Comparison of ENCODE assay signal across 10 cellular contexts in the genomic region with DNA sequence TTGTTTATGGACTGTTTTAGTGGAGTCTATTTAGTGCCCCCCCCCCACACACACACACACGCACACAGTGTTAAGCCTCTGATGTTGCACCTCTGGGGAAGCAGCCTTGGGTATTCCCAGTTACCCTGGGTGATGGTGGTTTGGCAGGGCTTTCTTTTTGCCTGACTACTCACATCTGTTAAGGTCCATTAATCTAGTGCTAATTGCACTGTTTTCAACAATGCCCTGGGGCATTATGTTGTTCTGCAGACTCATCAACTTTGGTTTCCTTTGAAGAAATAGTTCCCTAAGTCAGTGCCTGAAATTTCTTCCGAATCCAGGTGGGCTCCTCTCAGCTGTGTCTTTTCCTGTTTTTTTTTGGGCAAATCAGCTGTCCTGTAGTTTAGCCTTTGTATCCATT. TPM values are rescaled to one million over a fixed set of nuclear protein-coding genes. Genes with fewer than 3 reads are reported as not detected.
DNase-seq lines count a peak whose midpoint lies in the region; ATAC-seq, FAIRE-seq and TF ChIP-seq lines count a peak whose summit lies in the region.
"Had no signal": no experiment of that assay in that cellular context is flagged by ENCODE, and none has a peak within 500 bp of the region (broad histone marks: within the 10 kb centered on the region; RNA-seq: fewer than 3 reads in every experiment).

No MANE protein-coding gene starts in this region.

- no peak for FAIRE-seq in astrocyte (lab: Jason Lieb, UNC)

- no TSS peak for BruUV-seq in MCF 10A (replicated peaks; lab: Mats Ljungman, UMichigan)

- H2AFZ ChIP-seq in astrocyte (ENCODE audit: low read depth, low read length), result no peak overlapping the region

- H3K9ac ChIP-seq in astrocyte (ENCODE audit: low read length), result no peak overlapping the region

- peak; percentile 67 for ATAC-seq in HG03039 (IDR thresholded peaks at IDR 0.05; ENCODE audit: unreplicated experiment)
- no peak for ATAC-seq in naive thymus-derived CD8-positive, alpha-beta T cell
- ATAC-seq in HG02970 (IDR thresholded peaks at IDR 0.05; ENCODE audit: low FRiP score, unreplicated experiment), result no peak

- no peaks in the 10 kb centered on the region for H3K36me3 ChIP-seq in breast epithelium
- H3K36me3 ChIP-seq in astrocyte (ENCODE audit: insufficient read depth, low read length), result no peaks in the 10 kb centered on the region

- H3K4me1 ChIP-seq in breast epithelium, result no peaks in the 10 kb centered on the region
- no peaks in the 10 kb centered on the region for H3K4me1 ChIP-seq in astrocyte (ENCODE audit: insufficient read depth, low read length)

- no peak for TF ChIP-seq POLR2A in breast epithelium (IDR thresholded peaks at IDR 0.05)

- intact Hi-C loops in MCF 10A (cut with micrococcal nuclease) (no loop called here), breast epithelium (cut with DNase I; ENCODE audit: low total_unique reads) (no loop called here)

- no peak for TF ChIP-seq CTCF in MCF 10A (IDR thresholded peaks at IDR 0.05; ENCODE audit: unreplicated experiment)
- no peak for TF ChIP-seq CTCF in breast epithelium (IDR thresholded peaks at IDR 0.05)
- TF ChIP-seq CTCF in astrocyte (IDR thresholded peaks at IDR 0.05; ENCODE audit: insufficient read depth, low read depth, low read length), result no peak

- no peak overlapping the region for H3K4me3 ChIP-seq in breast epithelium
- no peak overlapping the region for H3K4me3 ChIP-seq in astrocyte (ENCODE audit: insufficient read depth, low read depth, low read length)

- POLR2A ChIA-PET in MCF 10A (lab: Yijun Ruan, JAX), result interaction anchor here (1.3 kb wide), 1 partner anchor 16 kb away, joined by 3 read pairs; no protein-coding TSS in a partner anchor
- POLR2A ChIA-PET in activated CD4-positive, alpha-beta T cell treated with anti-CD3 and anti-CD28 coated beads, Interleukin-2, amount 10 ng/mL, durations not matched to agents 7 days and 5 days (lab: Charles Lee), result no interaction called here
- POLR2A ChIA-PET in naive thymus-derived CD8-positive, alpha-beta T cell (lab: Charles Lee), result no interaction called here

- H3K27ac Mint-ChIP-seq in MCF 10A (ENCODE audit: low read depth, unreplicated experiment) (no peak overlapping the region), astrocyte (ENCODE audit: unreplicated experiment) (no peak overlapping the region)
- H3K27ac Mint-ChIP-seq in activated CD4-positive, alpha-beta T cell treated with anti-CD3 and anti-CD28 coated beads, Interleukin-2, amount 10 ng/mL, durations not matched to agents 7 days and 5 days, result no peak overlapping the region
- no peak overlapping the region for H3K27ac Mint-ChIP-seq in naive thymus-derived CD8-positive, alpha-beta T cell
- H3K27ac Mint-ChIP-seq: nephron had no signal

- CTCF ChIA-PET in MCF 10A (lab: Yijun Ruan, JAX), result no interaction called here
- CTCF ChIA-PET in activated CD4-positive, alpha-beta T cell treated with anti-CD3 and anti-CD28 coated beads, Interleukin-2, amount 10 ng/mL, durations not matched to agents 7 days and 5 days (lab: Charles Lee), result no interaction called here

- H4K20me1 ChIP-seq in astrocyte (ENCODE audit: insufficient read depth, low read length), result peaks cover 13% of the 10 kb centered on the region

- no peaks in the 10 kb centered on the region for H3K27me3 Mint-ChIP-seq in MCF 10A (ENCODE audit: insufficient read depth, unreplicated experiment)
- H3K27me3 Mint-ChIP-seq in astrocyte (ENCODE audit: low read depth, unreplicated experiment), result no peaks in the 10 kb centered on the region
- no peaks in the 10 kb centered on the region for H3K27me3 Mint-ChIP-seq in activated CD4-positive, alpha-beta T cell treated with anti-CD3 and anti-CD28 coated beads, Interleukin-2, amount 10 ng/mL, durations not matched to agents 7 days and 5 days
- H3K27me3 Mint-ChIP-seq in naive thymus-derived CD8-positive, alpha-beta T cell, result no peaks in the 10 kb centered on the region

- DNase-seq in MCF 10A (ENCODE audit: unreplicated experiment), result peak; percentile 4
- no peak for DNase-seq in breast epithelium (ENCODE audit: low spot score in 2 of 2)
- peak; percentile 44 for DNase-seq in astrocyte (ENCODE audit: low read depth)
- DNase-seq in activated CD4-positive, alpha-beta T cell treated with anti-CD3 and anti-CD28 coated beads, Interleukin-2, amount 10 ng/mL, durations not matched to agents 7 days and 5 days, result no peak
- DNase-seq in naive thymus-derived CD8-positive, alpha-beta T cell, result no peak
- no peak for DNase-seq in HuH-7.5 (ENCODE audit: low spot score)
- DNase-seq: T-helper 9 cell had no signal

- no peak overlapping the region for H3K4me3 Mint-ChIP-seq in MCF 10A (ENCODE audit: unreplicated experiment)
- no peak overlapping the region for H3K4me3 Mint-ChIP-seq in astrocyte (ENCODE audit: unreplicated experiment)
- no peak overlapping the region for H3K4me3 Mint-ChIP-seq in activated CD4-positive, alpha-beta T cell treated with anti-CD3 and anti-CD28 coated beads, Interleukin-2, amount 10 ng/mL, durations not matched to agents 7 days and 5 days
- no peak overlapping the region for H3K4me3 Mint-ChIP-seq in naive thymus-derived CD8-positive, alpha-beta T cell
- H3K4me3 Mint-ChIP-seq: nephron had no signal

- H3K4me1 Mint-ChIP-seq in MCF 10A (ENCODE audit: insufficient read depth, unreplicated experiment) (peaks cover 18% of the 10 kb centered on the region), astrocyte (ENCODE audit: low read depth, unreplicated experiment) (peaks cover 7% of the 10 kb centered on the region)
- H3K4me1 Mint-ChIP-seq in activated CD4-positive, alpha-beta T cell treated with anti-CD3 and anti-CD28 coated beads, Interleukin-2, amount 10 ng/mL, durations not matched to agents 7 days and 5 days, result peaks cover 3% of the 10 kb centered on the region
- H3K4me1 Mint-ChIP-seq in naive thymus-derived CD8-positive, alpha-beta T cell, result peaks cover under 1 to 46% (median 7%) of the 10 kb centered on the region in 4 donors

- H3K27me3 ChIP-seq in breast epithelium (no peaks in the 10 kb centered on the region), astrocyte (ENCODE audit: insufficient read depth, low read length) (no peaks in the 10 kb centered on the region)

- no peak overlapping the region for H3K4me2 ChIP-seq in astrocyte (ENCODE audit: low read length)

- H3K36me3 Mint-ChIP-seq in MCF 10A (ENCODE audit: insufficient read depth, unreplicated experiment) (no peaks in the 10 kb centered on the region), astrocyte (ENCODE audit: low read depth, unreplicated experiment) (peaks cover 21% of the 10 kb centered on the region)
- peaks cover 25% of the 10 kb centered on the region for H3K36me3 Mint-ChIP-seq in activated CD4-positive, alpha-beta T cell treated with anti-CD3 and anti-CD28 coated beads, Interleukin-2, amount 10 ng/mL, durations not matched to agents 7 days and 5 days (ENCODE audit: low read depth)
- peaks cover 29 to 47% (median 34%) of the 10 kb centered on the region in 3 donors for H3K36me3 Mint-ChIP-seq in naive thymus-derived CD8-positive, alpha-beta T cell

- H3K9me3 ChIP-seq in breast epithelium (peaks cover 5 to 11% of the 10 kb centered on the region in 2 donors), astrocyte (ENCODE audit: insufficient read depth, low read depth, low read length) (no peaks in the 10 kb centered on the region)

- H3K9me3 Mint-ChIP-seq in MCF 10A (ENCODE audit: unreplicated experiment), result peaks cover 8% of the 10 kb centered on the region
- H3K9me3 Mint-ChIP-seq in astrocyte (ENCODE audit: unreplicated experiment), result peaks cover 14% of the 10 kb centered on the region
- peaks cover 15% of the 10 kb centered on the region for H3K9me3 Mint-ChIP-seq in activated CD4-positive, alpha-beta T cell treated with anti-CD3 and anti-CD28 coated beads, Interleukin-2, amount 10 ng/mL, durations not matched to agents 7 days and 5 days
- H3K9me3 Mint-ChIP-seq in naive thymus-derived CD8-positive, alpha-beta T cell, result peaks cover 7 to 35% (median 11%) of the 10 kb centered on the region in 9 donors

- H3K27ac ChIP-seq in breast epithelium, result no peak overlapping the region
- no peak overlapping the region for H3K27ac ChIP-seq in astrocyte (ENCODE audit: low read depth, low read length)

- peaks cover 28% of the 10 kb centered on the region for H3K79me2 ChIP-seq in astrocyte (ENCODE audit: insufficient read depth, low read length)

RNA-seq across cellular contexts. Expression of a gene that starts 34.7 kb away (rescaled TPM):
- 15.8 and 17.7 TPM in 2 replicates for total RNA-seq in MCF 10A (2022)
- 10 to 100 TPM; 25.3 to 71.4 (median 49.2) TPM for total RNA-seq in breast epithelium
- 22.6 and 23.2 TPM in 2 replicates for total RNA-seq in astrocyte
- total RNA-seq in activated CD4-positive, alpha-beta T cell treated with anti-CD3 and anti-CD28 coated beads, Interleukin-2, amount 10 ng/mL, durations not matched to agents 7 days and 5 days, result 10 to 100 TPM; 10.2 to 10.4 TPM
- total RNA-seq in naive thymus-derived CD8-positive, alpha-beta T cell, result 10 to 100 TPM; 11.3 to 11.6 TPM
- polyA plus RNA-seq in naive thymus-derived CD8-positive, alpha-beta T cell, result under 1 TPM; 0.23 to 0.66 (median 0.38) TPM

Comparison
In these comparisons a context has a peak if more than half of its experiments do, and no peak if none do; other contexts are left out.
1. DNase-seq: peak in MCF 10A (single experiment) and astrocyte (single experiment); none in breast epithelium (0 of 2), activated CD4-positive, alpha-beta T cell treated with anti-CD3 and anti-CD28 coated beads, Interleukin-2, amount 10 ng/mL, durations not matched to agents 7 days and 5 days (single experiment), naive thymus-derived CD8-positive, alpha-beta T cell (0 of 10) and HuH-7.5 (single experiment).